In the genomic region with DNA sequence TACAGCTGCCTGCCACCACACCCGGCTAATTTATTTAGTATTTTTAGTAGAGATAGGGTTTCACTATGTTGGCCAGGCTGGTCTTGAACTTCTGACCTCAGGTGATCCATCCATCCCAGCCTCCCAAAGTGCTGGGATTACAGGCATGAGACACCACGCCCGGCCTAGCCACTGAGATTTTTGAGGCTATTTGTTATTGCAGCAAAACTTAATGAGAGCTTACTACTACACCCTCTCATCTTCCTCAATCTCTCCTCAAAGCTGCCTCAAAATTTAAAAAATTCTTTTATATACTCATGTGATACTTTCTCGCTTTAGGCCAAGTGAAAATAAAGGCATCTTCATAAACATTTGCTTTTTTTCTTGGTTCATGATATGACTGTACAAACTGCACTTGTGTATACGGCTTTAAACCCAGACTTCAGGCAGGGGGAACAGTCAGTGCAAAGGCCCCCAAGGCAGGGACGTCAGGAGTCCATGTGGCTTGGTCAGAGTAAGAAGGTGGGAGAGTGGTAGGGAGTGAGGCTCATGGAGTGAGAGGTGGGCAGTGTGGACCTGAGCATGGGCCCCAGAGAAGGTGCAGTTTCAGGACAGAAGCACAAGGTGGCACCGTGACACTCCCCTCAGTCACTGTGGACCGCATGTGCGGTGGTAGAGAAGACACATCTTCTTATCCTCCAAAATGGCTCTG, we compare ENCODE assay signal across 1 cellular context.
TF ChIP-seq lines count a peak whose summit lies in the region.

No MANE protein-coding gene starts in this region.

TF ChIP-seq in IMR-90, 13 proteins besides CTCF, POLR2A, EP300 and RAD21:
- TF ChIP-seq BHLHE40 (IDR thresholded peaks at IDR 0.05; ENCODE audit: low read depth, low read length) (peak; percentile 6; the same call in 1 of the 2 replicates), FOS (IDR thresholded peaks at IDR 0.05; ENCODE audit: low read depth, low read length) (no peak), SMC3 (IDR thresholded peaks at IDR 0.05; ENCODE audit: low read depth, low read length) (peak; percentile 97)
- TF ChIP-seq, protein P1, sequence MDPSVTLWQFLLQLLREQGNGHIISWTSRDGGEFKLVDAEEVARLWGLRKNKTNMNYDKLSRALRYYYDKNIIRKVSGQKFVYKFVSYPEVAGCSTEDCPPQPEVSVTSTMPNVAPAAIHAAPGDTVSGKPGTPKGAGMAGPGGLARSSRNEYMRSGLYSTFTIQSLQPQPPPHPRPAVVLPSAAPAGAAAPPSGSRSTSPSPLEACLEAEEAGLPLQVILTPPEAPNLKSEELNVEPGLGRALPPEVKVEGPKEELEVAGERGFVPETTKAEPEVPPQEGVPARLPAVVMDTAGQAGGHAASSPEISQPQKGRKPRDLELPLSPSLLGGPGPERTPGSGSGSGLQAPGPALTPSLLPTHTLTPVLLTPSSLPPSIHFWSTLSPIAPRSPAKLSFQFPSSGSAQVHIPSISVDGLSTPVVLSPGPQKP (IDR thresholded peaks at IDR 0.05; ENCODE audit: borderline replicate concordance, low read depth, low read length), result no peak
